Comparison of ENCODE assay signal across 21 cellular contexts in genomic region chr11:102806296-102806695, GRCh38. TPM values are rescaled to one million over a fixed set of nuclear protein-coding genes. Genes with fewer than 3 reads are reported as not detected.
"Had no signal": no experiment of that assay in that cellular context is flagged by ENCODE, and none has a peak within 500 bp of the region (broad histone marks: within the 10 kb centered on the region; RNA-seq: fewer than 3 reads in every experiment).

No MANE protein-coding gene starts in this region.

- H3K9ac ChIP-seq: neural progenitor cell, parathyroid adenoma had no signal

- H3K4me2 ChIP-seq: neural progenitor cell had no signal

- H3K36me3 ChIP-seq: heart left ventricle, left lung, neural progenitor cell, stomach, thoracic aorta had no signal

- DNase-seq: activated B cell treated with CpG ODN at 0.5 μM for 24 hours; activated CD4-positive, alpha-beta T cell treated with anti-CD3 and anti-CD28 coated beads, Interleukin-2, amount 10 ng/mL, durations not matched to agents 24 days and 14 days; activated naive CD4-positive, alpha-beta T cell; activated naive CD8-positive, alpha-beta T cell treated with anti-CD3 and anti-CD28 coated beads, Interleukin-2, amount 50 U/mL, for 24 hours; body of pancreas; endodermal cell; heart left ventricle; left lung; mesenchymal stem cell; retina; stimulated activated CD4-positive, alpha-beta T cell treated with anti-CD3 and anti-CD28 coated beads, Interleukin-4, amount 100 ng/mL, for 4 hours; stomach; T-helper 17 cell had no signal

- H3K27ac Mint-ChIP-seq: activated B cell treated with CpG ODN at 0.5 μM for 24 hours; activated CD4-positive, alpha-beta T cell treated with anti-CD3 and anti-CD28 coated beads, Interleukin-2, amount 10 ng/mL, durations not matched to agents 24 days and 14 days; activated naive CD8-positive, alpha-beta T cell treated with anti-CD3 and anti-CD28 coated beads, Interleukin-2, amount 50 U/mL, for 24 hours; activated T-helper 1 cell treated with anti-CD3 and anti-CD28 coated beads, Interleukin-12 subunit alpha, Interleukin-12 subunit beta, Interleukin-2, Interleukin-4 antibody, amounts not matched to agents 30 ng/mL and 10 ng/mL and 1 ng/mL, durations not matched to agents 14 hours and 24 hours and 36 hours; endodermal cell; neural progenitor cell; T-helper 17 cell had no signal

- H3K4me1 Mint-ChIP-seq: activated B cell treated with CpG ODN at 0.5 μM for 24 hours; activated CD4-positive, alpha-beta T cell treated with anti-CD3 and anti-CD28 coated beads, Interleukin-2, amount 10 ng/mL, durations not matched to agents 24 days and 14 days; activated naive CD8-positive, alpha-beta T cell treated with anti-CD3 and anti-CD28 coated beads, Interleukin-2, amount 50 U/mL, for 24 hours; neural progenitor cell; T-helper 17 cell had no signal

- H3K4me3 Mint-ChIP-seq: activated B cell treated with CpG ODN at 0.5 μM for 24 hours; activated CD4-positive, alpha-beta T cell treated with anti-CD3 and anti-CD28 coated beads, Interleukin-2, amount 10 ng/mL, durations not matched to agents 24 days and 14 days; activated naive CD8-positive, alpha-beta T cell treated with anti-CD3 and anti-CD28 coated beads, Interleukin-2, amount 50 U/mL, for 24 hours; activated T-helper 1 cell treated with anti-CD3 and anti-CD28 coated beads, Interleukin-12 subunit alpha, Interleukin-12 subunit beta, Interleukin-2, Interleukin-4 antibody, amounts not matched to agents 30 ng/mL and 10 ng/mL and 1 ng/mL, durations not matched to agents 14 hours and 24 hours and 36 hours; endodermal cell; neural progenitor cell; T-helper 17 cell had no signal

- H3K27ac ChIP-seq: body of pancreas, heart left ventricle, left lung, neural progenitor cell, parathyroid adenoma, skin epidermis, stomach, thoracic aorta had no signal

- H3K4me1 ChIP-seq: body of pancreas, heart left ventricle, left lung, neural progenitor cell, parathyroid adenoma had no signal

- H3K79me2 ChIP-seq: parathyroid adenoma had no signal

- ATAC-seq: activated naive CD8-positive, alpha-beta T cell treated with anti-CD3 and anti-CD28 coated beads, Interleukin-2, amount 50 U/mL, for 24 hours; body of pancreas; heart left ventricle; left lung; T-helper 17 cell had no signal

- H3K9me3 Mint-ChIP-seq: activated B cell treated with CpG ODN at 0.5 μM for 24 hours; activated CD4-positive, alpha-beta T cell treated with anti-CD3 and anti-CD28 coated beads, Interleukin-2, amount 10 ng/mL, durations not matched to agents 24 days and 14 days; activated naive CD8-positive, alpha-beta T cell treated with anti-CD3 and anti-CD28 coated beads, Interleukin-2, amount 50 U/mL, for 24 hours; activated T-helper 1 cell treated with anti-CD3 and anti-CD28 coated beads, Interleukin-12 subunit alpha, Interleukin-12 subunit beta, Interleukin-2, Interleukin-4 antibody, amounts not matched to agents 30 ng/mL and 10 ng/mL and 1 ng/mL, durations not matched to agents 14 hours and 24 hours and 36 hours; endodermal cell; neural progenitor cell had no signal

- H3K36me3 Mint-ChIP-seq: neural progenitor cell had no signal

- H3K4me3 ChIP-seq: body of pancreas, heart left ventricle, left lung, neural progenitor cell, skin epidermis, stomach, thoracic aorta had no signal

- H3K27me3 ChIP-seq: body of pancreas, left lung, neural progenitor cell had no signal

RNA-seq across cellular contexts. Expression of gene MMP1, which starts 8.3 kb away (rescaled TPM):
- total RNA-seq: activated B cell treated with CpG ODN at 0.5 μM for 24 hours; activated CD4-positive, alpha-beta T cell treated with anti-CD3 and anti-CD28 coated beads, Interleukin-2, amount 10 ng/mL, durations not matched to agents 24 days and 14 days; activated T-helper 1 cell treated with anti-CD3 and anti-CD28 coated beads, Interleukin-12 subunit alpha, Interleukin-12 subunit beta, Interleukin-2, Interleukin-4 antibody, amounts not matched to agents 30 ng/mL and 10 ng/mL and 1 ng/mL, durations not matched to agents 14 hours and 24 hours and 36 hours; endodermal cell; frontal cortex had no signal

RNA-seq across cellular contexts. Expression of gene MMP10, which starts 25.9 kb away (rescaled TPM):
- total RNA-seq: activated B cell treated with CpG ODN at 0.5 μM for 24 hours; activated CD4-positive, alpha-beta T cell treated with anti-CD3 and anti-CD28 coated beads, Interleukin-2, amount 10 ng/mL, durations not matched to agents 24 days and 14 days; activated T-helper 1 cell treated with anti-CD3 and anti-CD28 coated beads, Interleukin-12 subunit alpha, Interleukin-12 subunit beta, Interleukin-2, Interleukin-4 antibody, amounts not matched to agents 30 ng/mL and 10 ng/mL and 1 ng/mL, durations not matched to agents 14 hours and 24 hours and 36 hours; body of pancreas; endodermal cell; frontal cortex; heart left ventricle; T-helper 17 cell; thoracic aorta; urinary bladder had no signal
- polyA plus RNA-seq: heart left ventricle, urinary bladder had no signal

RNA-seq across cellular contexts. Expression of gene MMP3, which starts 37.1 kb away (rescaled TPM):
- total RNA-seq: activated B cell treated with CpG ODN at 0.5 μM for 24 hours; activated CD4-positive, alpha-beta T cell treated with anti-CD3 and anti-CD28 coated beads, Interleukin-2, amount 10 ng/mL, durations not matched to agents 24 days and 14 days; activated T-helper 1 cell treated with anti-CD3 and anti-CD28 coated beads, Interleukin-12 subunit alpha, Interleukin-12 subunit beta, Interleukin-2, Interleukin-4 antibody, amounts not matched to agents 30 ng/mL and 10 ng/mL and 1 ng/mL, durations not matched to agents 14 hours and 24 hours and 36 hours; dermis blood vessel endothelial cell; endodermal cell; frontal cortex; heart left ventricle; T-helper 17 cell had no signal
- polyA plus RNA-seq: heart left ventricle had no signal
